ENCODE assay signal across 2 cellular contexts in the genomic region with DNA sequence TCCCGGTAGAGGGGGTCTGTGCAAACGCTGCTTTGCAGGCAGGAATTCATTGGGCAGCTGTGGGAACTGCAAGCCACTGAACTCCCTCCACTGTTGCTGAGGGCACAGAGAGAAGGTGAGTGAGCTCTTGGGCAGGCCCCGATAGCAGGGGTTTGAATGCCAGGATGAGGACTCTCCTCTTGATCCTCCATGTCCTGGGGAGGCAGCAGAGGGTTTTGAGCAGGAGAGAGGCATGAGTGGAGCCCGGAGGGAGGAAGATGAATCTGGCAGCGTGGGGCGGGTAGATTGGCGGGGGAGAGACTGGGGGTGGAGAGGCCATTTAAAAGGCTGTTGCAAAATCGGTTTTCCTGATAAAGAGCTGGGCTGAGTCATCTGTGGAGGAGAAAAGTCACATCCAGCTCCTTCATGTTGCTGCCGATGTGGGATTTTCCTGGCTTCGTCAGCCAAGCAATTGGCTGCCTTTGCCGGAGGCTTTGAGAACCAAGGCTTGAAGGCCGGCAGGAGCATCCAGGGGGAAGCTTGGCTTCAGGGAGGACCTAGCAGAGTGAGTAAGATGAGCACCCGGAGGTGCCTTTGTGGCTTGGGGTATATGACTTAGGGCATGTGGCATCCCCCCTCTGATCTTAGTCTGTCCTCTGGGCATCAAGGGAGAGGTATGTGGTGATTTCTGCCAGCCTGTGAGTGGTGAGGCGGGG.
TF ChIP-seq lines count a peak whose summit lies in the region.

A gene with protein sequence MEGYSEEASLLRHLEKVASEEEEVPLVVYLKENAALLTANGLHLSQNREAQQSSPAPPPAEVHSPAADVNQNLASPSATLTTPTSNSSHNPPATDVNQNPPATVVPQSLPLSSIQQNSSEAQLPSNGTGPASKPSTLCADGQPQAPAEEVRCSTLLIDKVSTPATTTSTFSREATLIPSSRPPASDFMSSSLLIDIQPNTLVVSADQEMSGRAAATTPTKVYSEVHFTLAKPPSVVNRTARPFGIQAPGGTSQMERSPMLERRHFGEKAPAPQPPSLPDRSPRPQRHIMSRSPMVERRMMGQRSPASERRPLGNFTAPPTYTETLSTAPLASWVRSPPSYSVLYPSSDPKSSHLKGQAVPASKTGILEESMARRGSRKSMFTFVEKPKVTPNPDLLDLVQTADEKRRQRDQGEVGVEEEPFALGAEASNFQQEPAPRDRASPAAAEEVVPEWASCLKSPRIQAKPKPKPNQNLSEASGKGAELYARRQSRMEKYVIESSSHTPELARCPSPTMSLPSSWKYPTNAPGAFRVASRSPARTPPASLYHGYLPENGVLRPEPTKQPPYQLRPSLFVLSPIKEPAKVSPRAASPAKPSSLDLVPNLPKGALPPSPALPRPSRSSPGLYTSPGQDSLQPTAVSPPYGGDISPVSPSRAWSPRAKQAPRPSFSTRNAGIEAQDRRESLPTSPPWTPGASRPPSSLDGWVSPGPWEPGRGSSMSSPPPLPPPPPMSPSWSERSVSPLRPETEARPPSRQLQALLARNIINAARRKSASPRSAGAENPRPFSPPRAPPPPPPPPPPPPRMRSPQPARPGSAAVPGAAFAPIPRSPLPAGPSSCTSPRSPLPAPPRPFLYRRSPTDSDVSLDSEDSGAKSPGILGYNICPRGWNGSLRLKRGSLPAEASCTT (plus strand): TSS at position 350 of the 695 bp plus-strand sequence. CDS start 7,616 bp downstream, outside the sequence.

TF ChIP-seq in IMR-90, 13 proteins besides CTCF, POLR2A, EP300 and RAD21:
- TF ChIP-seq CHD1 (IDR thresholded peaks at IDR 0.05; ENCODE audit: low read depth, low read length), result peak; percentile 73; the same call in 1 of the 2 replicates
- TF ChIP-seq BHLHE40 (IDR thresholded peaks at IDR 0.05; ENCODE audit: low read depth, low read length), result no peak; the same call in 1 of the 2 replicates
- peak; percentile 96 for TF ChIP-seq CEBPB (IDR thresholded peaks at IDR 0.05; ENCODE audit: low read depth, low read length)
- TF ChIP-seq NFE2L2 (IDR thresholded peaks at IDR 0.05; ENCODE audit: low read depth, low read length), result peak; percentile 48; the same call in 1 of the 2 replicates
- no peak for TF ChIP-seq MAFK (IDR thresholded peaks at IDR 0.05; ENCODE audit: low read depth, low read length)
- TF ChIP-seq FOS (IDR thresholded peaks at IDR 0.05; ENCODE audit: low read depth, low read length), result peak; percentile 79
- TF ChIP-seq, protein P1, sequence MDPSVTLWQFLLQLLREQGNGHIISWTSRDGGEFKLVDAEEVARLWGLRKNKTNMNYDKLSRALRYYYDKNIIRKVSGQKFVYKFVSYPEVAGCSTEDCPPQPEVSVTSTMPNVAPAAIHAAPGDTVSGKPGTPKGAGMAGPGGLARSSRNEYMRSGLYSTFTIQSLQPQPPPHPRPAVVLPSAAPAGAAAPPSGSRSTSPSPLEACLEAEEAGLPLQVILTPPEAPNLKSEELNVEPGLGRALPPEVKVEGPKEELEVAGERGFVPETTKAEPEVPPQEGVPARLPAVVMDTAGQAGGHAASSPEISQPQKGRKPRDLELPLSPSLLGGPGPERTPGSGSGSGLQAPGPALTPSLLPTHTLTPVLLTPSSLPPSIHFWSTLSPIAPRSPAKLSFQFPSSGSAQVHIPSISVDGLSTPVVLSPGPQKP (IDR thresholded peaks at IDR 0.05; ENCODE audit: borderline replicate concordance, low read depth, low read length), result no peak
- no peak for TF ChIP-seq RFX5 (IDR thresholded peaks at IDR 0.05; ENCODE audit: low read depth, low read length)
- peak; percentile 17; the same call in 1 of the 2 replicates for TF ChIP-seq SMC3 (IDR thresholded peaks at IDR 0.05; ENCODE audit: low read depth, low read length)
- no peak for TF ChIP-seq MXI1 (IDR thresholded peaks at IDR 0.05; ENCODE audit: borderline replicate concordance, low read depth, low read length)
- TF ChIP-seq, protein P2, sequence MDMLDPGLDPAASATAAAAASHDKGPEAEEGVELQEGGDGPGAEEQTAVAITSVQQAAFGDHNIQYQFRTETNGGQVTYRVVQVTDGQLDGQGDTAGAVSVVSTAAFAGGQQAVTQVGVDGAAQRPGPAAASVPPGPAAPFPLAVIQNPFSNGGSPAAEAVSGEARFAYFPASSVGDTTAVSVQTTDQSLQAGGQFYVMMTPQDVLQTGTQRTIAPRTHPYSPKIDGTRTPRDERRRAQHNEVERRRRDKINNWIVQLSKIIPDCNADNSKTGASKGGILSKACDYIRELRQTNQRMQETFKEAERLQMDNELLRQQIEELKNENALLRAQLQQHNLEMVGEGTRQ (IDR thresholded peaks at IDR 0.05; ENCODE audit: low read depth, low read length), result no peak
- no peak for TF ChIP-seq RCOR1 (IDR thresholded peaks at IDR 0.05; ENCODE audit: insufficient replicate concordance, low read length)
- TF ChIP-seq MAZ (IDR thresholded peaks at IDR 0.05; ENCODE audit: borderline replicate concordance, low read depth, low read length), result peak; percentile 65; the same call in 1 of the 2 replicates

TF ChIP-seq in HepG2, 621 proteins besides CTCF, POLR2A, EP300 and RAD21:
- TF ChIP-seq FOSL2 (CRISPR knock-in tag; IDR thresholded peaks at IDR 0.05) (peak; percentile 88), ZNF263 (CRISPR knock-in tag; IDR thresholded peaks at IDR 0.05) (peak; percentile 40; the same call in 1 of the 2 replicates), CAMTA2 (CRISPR knock-in tag; IDR thresholded peaks at IDR 0.05; ENCODE audit: borderline replicate concordance) (0 out of 2 replicates have a peak, but pooled peaks have one; percentile 44), CEBPB (IDR thresholded peaks at IDR 0.05; ENCODE audit: borderline replicate concordance, low read depth, low read length) (peak; percentile 15; the same call in 1 of the 2 replicates)
- TF ChIP-seq, protein P3, sequence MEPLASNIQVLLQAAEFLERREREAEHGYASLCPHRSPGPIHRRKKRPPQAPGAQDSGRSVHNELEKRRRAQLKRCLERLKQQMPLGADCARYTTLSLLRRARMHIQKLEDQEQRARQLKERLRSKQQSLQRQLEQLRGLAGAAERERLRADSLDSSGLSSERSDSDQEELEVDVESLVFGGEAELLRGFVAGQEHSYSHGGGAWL (CRISPR knock-in tag; IDR thresholded peaks at IDR 0.05), result no peak
- TF ChIP-seq, protein P4, sequence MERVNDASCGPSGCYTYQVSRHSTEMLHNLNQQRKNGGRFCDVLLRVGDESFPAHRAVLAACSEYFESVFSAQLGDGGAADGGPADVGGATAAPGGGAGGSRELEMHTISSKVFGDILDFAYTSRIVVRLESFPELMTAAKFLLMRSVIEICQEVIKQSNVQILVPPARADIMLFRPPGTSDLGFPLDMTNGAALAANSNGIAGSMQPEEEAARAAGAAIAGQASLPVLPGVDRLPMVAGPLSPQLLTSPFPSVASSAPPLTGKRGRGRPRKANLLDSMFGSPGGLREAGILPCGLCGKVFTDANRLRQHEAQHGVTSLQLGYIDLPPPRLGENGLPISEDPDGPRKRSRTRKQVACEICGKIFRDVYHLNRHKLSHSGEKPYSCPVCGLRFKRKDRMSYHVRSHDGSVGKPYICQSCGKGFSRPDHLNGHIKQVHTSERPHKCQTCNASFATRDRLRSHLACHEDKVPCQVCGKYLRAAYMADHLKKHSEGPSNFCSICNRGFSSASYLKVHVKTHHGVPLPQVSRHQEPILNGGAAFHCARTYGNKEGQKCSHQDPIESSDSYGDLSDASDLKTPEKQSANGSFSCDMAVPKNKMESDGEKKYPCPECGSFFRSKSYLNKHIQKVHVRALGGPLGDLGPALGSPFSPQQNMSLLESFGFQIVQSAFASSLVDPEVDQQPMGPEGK (CRISPR knock-in tag; IDR thresholded peaks at IDR 0.05), result peak; percentile 34; the same call in 1 of the 2 replicates
